21 cellular contexts compared by ENCODE assay signal in genomic region chr20:51009303-51010042, GRCh38. TPM values are rescaled to one million over a fixed set of nuclear protein-coding genes. Genes with fewer than 3 reads are reported as not detected.
"Had no signal": no experiment of that assay in that cellular context is flagged by ENCODE, and none has a peak within 500 bp of the region (broad histone marks: within the 10 kb centered on the region; RNA-seq: fewer than 3 reads in every experiment).

No MANE protein-coding gene starts in this region.

- H3K4me3 Mint-ChIP-seq: IgD-negative memory B cell had no signal

- H3K4me3 ChIP-seq: SJSA1, SK-N-MC had no signal

- FAIRE-seq: RCC 7860 had no signal

- H3K4me1 ChIP-seq: SJSA1 had no signal

- DNase-seq: KBM-7, NCI-H1092, NCI-H1105 treated with DMSO at 0.1 percent for 48 hours, NCI-H1417 treated with DMSO at 0.1 percent for 48 hours, NCI-H146, NCI-H1694 treated with DMSO at 0.1 percent for 48 hours, NCI-H1930, NCI-H2081, NCI-H2107, NCI-H2227 treated with DMSO at 0.1 percent for 48 hours, NCI-H524 treated with DMSO at 0.1 percent for 48 hours, NCI-H69, NCI-H774, Right ventricle myocardium superior, RPMI8226, SIG-M5 had no signal

- H3K36me3 Mint-ChIP-seq: IgD-negative memory B cell had no signal

- H3K27me3 ChIP-seq: SJSA1 had no signal

- H3K27ac Mint-ChIP-seq: IgD-negative memory B cell had no signal

- H3K9me3 ChIP-seq: SJSA1 had no signal

- H3K27ac ChIP-seq: SJSA1, SK-N-MC had no signal

- H3K9me3 Mint-ChIP-seq: IgD-negative memory B cell had no signal

RNA-seq across cellular contexts. Expression of gene KCNG1, which starts 13.4 kb away (rescaled TPM):
- total RNA-seq: HT-29 had no signal
